In genomic region chr14:35512765-35513164, GRCh38 we compare ENCODE assay signal across 8 cellular contexts. TPM values are rescaled to one million over a fixed set of nuclear protein-coding genes. Genes with fewer than 3 reads are reported as not detected.
"Had no signal": no experiment of that assay in that cellular context is flagged by ENCODE, and none has a peak within 500 bp of the region (broad histone marks: within the 10 kb centered on the region; RNA-seq: fewer than 3 reads in every experiment).

No MANE protein-coding gene starts in this region.

- FAIRE-seq: G401.6, GM12878, GM12891, GM12892, GM18507, GM19239 had no signal

- H3K4me3 ChIP-seq: GM12878 had no signal

- DNase-seq: GDM1, GF-D8 had no signal

RNA-seq across cellular contexts. Expression of gene INSM2, which starts 21.2 kb away (rescaled TPM):
- total RNA-seq: GM12878 had no signal
